Comparison of ENCODE assay signal across 8 cellular contexts in the genomic region with DNA sequence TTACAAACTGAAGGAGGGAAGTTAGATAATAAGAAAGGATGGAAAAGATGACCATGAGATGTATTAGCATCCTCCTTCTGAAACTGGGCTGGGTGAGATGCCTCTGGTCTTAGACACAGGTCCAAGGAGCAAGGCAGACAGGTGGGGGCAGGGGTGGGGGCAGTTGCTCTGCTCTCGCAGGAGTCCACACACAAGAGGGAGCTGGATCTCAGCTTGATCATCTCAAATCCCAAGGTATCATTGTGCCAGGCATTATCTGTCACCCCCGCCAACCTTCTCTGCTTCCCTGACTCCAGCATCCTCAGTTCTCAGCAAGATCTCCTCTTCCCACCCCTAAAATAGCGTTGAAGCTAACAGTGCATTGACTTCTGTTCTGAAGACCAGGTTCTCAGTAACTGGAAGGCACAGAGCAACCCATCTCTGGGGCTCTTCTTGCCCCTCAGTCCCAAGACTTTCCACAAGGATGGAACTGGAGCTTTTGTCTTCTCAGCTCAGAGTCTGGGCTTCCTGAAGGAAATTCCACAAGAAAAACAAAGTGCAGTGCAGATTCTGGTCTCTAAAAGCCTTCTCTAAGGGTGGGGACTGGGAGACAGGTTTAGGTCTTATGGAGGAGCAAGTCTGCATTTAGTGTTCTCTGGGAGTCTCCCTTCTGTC. TPM values are rescaled to one million over a fixed set of nuclear protein-coding genes. Genes with fewer than 3 reads are reported as not detected.
A peak's percentile ranks its signal among the peaks of the same experiment; 100 is the strongest.
DNase-seq lines count a peak whose midpoint lies in the region; ATAC-seq and TF ChIP-seq lines count a peak whose summit lies in the region.

No MANE protein-coding gene starts in this region.

- H3K27me3 ChIP-seq in adrenal gland (no peaks in the 10 kb centered on the region), right lobe of liver (no peaks in the 10 kb centered on the region), tibial nerve (no peaks in the 10 kb centered on the region), testis (no peaks in the 10 kb centered on the region)

- H3K36me3 ChIP-seq in adrenal gland (replicated peaks in 1 of 2) = no peaks in the 10 kb centered on the region
- H3K36me3 ChIP-seq in right lobe of liver = no peaks in the 10 kb centered on the region
- peaks cover 0 to 16% (median 0%) of the 10 kb centered on the region in 3 donors for H3K36me3 ChIP-seq in tibial nerve
- no peaks in the 10 kb centered on the region for H3K36me3 ChIP-seq in testis (ENCODE audit: low read depth, missing control alignments)

- H3K4me1 ChIP-seq in adrenal gland (replicated peaks in 1 of 2) (peaks cover 7 to 38% of the 10 kb centered on the region in 2 donors), right lobe of liver (peaks cover 0 to 40% (median 15%) of the 10 kb centered on the region in 4 donors), tibial nerve (peaks cover 0 to 69% (median 39%) of the 10 kb centered on the region in 4 donors), testis (peaks cover 19% of the 10 kb centered on the region)

- TF ChIP-seq CTCF in adrenal gland (IDR thresholded peaks at IDR 0.05) = no peak
- TF ChIP-seq CTCF in right lobe of liver (IDR thresholded peaks at IDR 0.05) = no peak
- TF ChIP-seq CTCF in tibial nerve (IDR thresholded peaks at IDR 0.05) = no peak
- TF ChIP-seq CTCF in testis (IDR thresholded peaks at IDR 0.05) = no peak

- H3K9me3 ChIP-seq in adrenal gland (replicated peaks in 1 of 3) (no peaks in the 10 kb centered on the region), right lobe of liver (no peaks in the 10 kb centered on the region), tibial nerve (no peaks in the 10 kb centered on the region), testis (no peaks in the 10 kb centered on the region)

- peak overlapping the region; percentile 95 to 99 for H3K4me3 Mint-ChIP-seq in activated T-cell treated with anti-CD3 and anti-CD28 coated beads, Interleukin-2, amount 50 U/mL, for 72 hours

- peaks cover 9 to 25% of the 10 kb centered on the region in 2 donors for H3K36me3 Mint-ChIP-seq in activated T-cell treated with anti-CD3 and anti-CD28 coated beads, Interleukin-2, amount 50 U/mL, for 72 hours (ENCODE audit: insufficient read depth in 2 of 2)

- H3K27ac Mint-ChIP-seq in activated T-cell treated with anti-CD3 and anti-CD28 coated beads, Interleukin-2, amount 50 U/mL, for 72 hours = peak overlapping the region; percentile 98

- no peaks in the 10 kb centered on the region for H3K27me3 Mint-ChIP-seq in activated T-cell treated with anti-CD3 and anti-CD28 coated beads, Interleukin-2, amount 50 U/mL, for 72 hours (ENCODE audit: low read depth)

- intact Hi-C loops in adrenal gland (cut with DNase I) = loop anchor here in 1 of 2 donors (5.0 kb wide), 2 partner anchors 34 to 134 kb away; no protein-coding TSS in a partner anchor
- intact Hi-C loops in right lobe of liver (cut with DNase I) = no loop called here
- intact Hi-C loops in testis (cut with DNase I; ENCODE audit: low total_unique reads) = no loop called here

- WGBS in adrenal gland, 4 donors = 45 to 75% (median 69%) methylated on average over 2 to 3 of the region's 3 CpGs
- WGBS in right lobe of liver (ENCODE audit: insufficient coverage, low coverage, low lambda C conversion rate, missing lambda C conversion rate) = 18% methylated on average over 1 of the region's 3 CpGs
- 45 to 69% methylated on average over 3 of the region's 3 CpGs for WGBS in tibial nerve, 2 donors
- 46 to 56% methylated on average over 3 of the region's 3 CpGs for WGBS in testis, 2 donors

- H3K4me3 ChIP-seq in adrenal gland (peak overlapping the region in 1 of 4 donors; percentile 96), right lobe of liver (peak overlapping the region; percentile 90 to 93 (median 93)), tibial nerve (peak overlapping the region in 3 of 4 donors; percentile 66 to 98 (median 87)), testis (no peak overlapping the region)

- H3K27ac ChIP-seq in adrenal gland (peak overlapping the region in 4 of 5 donors; percentile 76 to 98 (median 96)), right lobe of liver (peak overlapping the region; percentile 85 to 98 (median 92)), tibial nerve (peak overlapping the region; percentile 70 to 99 (median 93)), testis (no peak overlapping the region)

- peaks cover 0 to 2% of the 10 kb centered on the region in 2 donors for H3K9me3 Mint-ChIP-seq in activated T-cell treated with anti-CD3 and anti-CD28 coated beads, Interleukin-2, amount 50 U/mL, for 72 hours

- H3K4me1 Mint-ChIP-seq in activated T-cell treated with anti-CD3 and anti-CD28 coated beads, Interleukin-2, amount 50 U/mL, for 72 hours (ENCODE audit: low read depth) = peaks cover 78% of the 10 kb centered on the region

- no peak for DNase-seq in activated T-cell treated with anti-CD3 and anti-CD28 coated beads, Interleukin-2, amount 50 U/mL, for 72 hours
- no peak for DNase-seq in activated T-cell treated with anti-CD3 and anti-CD28 coated beads, Interleukin-2, amount 50 U/mL, for 48 hours
- DNase-seq in adrenal gland (no peak), right lobe of liver (no peak), tibial nerve (ENCODE audit: low spot score in 2 of 2) (no peak), NCI-H226 (no peak), testis (no peak)

- TF ChIP-seq POLR2A in adrenal gland (IDR thresholded peaks at IDR 0.05) (no peak), right lobe of liver (IDR thresholded peaks at IDR 0.05) (no peak), tibial nerve (IDR thresholded peaks at IDR 0.05) (no peak), testis (IDR thresholded peaks at IDR 0.05) (no peak)

- ATAC-seq in activated T-cell treated with anti-CD3 and anti-CD28 coated beads, Interleukin-2, amount 50 U/mL, for 72 hours (replicated peaks in 1 of 2) = no peak
- no peak for ATAC-seq in right lobe of liver
- ATAC-seq in HG02840 (IDR thresholded peaks at IDR 0.05; ENCODE audit: low FRiP score, unreplicated experiment) = no peak

- TF ChIP-seq EP300 in tibial nerve (IDR thresholded peaks at IDR 0.05) = no peak

RNA-seq across cellular contexts. Expression of a gene that starts 1.6 kb away (rescaled TPM):
- total RNA-seq in activated T-cell treated with anti-CD3 and anti-CD28 coated beads, Interleukin-2, amount 50 U/mL, for 72 hours = 100 to 1,000 TPM; 138 to 141 TPM
- 100 to 1,000 TPM in 2 of 8 donors, 10 to 100 TPM in 6; 48.4 to 193 (median 86.5) TPM for total RNA-seq in adrenal gland
- polyA plus RNA-seq in adrenal gland = 10 to 100 TPM; 36.8 to 43.3 (median 43.1) TPM
- 100 to 1,000 TPM in 1 of 6 experiments, 10 to 100 TPM in 5; 64.9 to 131 (median 82.8) TPM for total RNA-seq in right lobe of liver
- 10 to 100 TPM; 54.8 to 84.9 (median 65.2) TPM for total RNA-seq in tibial nerve
- total RNA-seq in testis = 10 to 100 TPM; 20.9 to 31.3 TPM
- 33.2 TPM for polyA plus RNA-seq in testis (ENCODE audit: insufficient read depth, low read depth, low replicate concordance)

RNA-seq across cellular contexts. Expression of a gene that starts 7.0 kb away (rescaled TPM):
- 10 to 100 TPM; 21.3 to 25.3 TPM for total RNA-seq in activated T-cell treated with anti-CD3 and anti-CD28 coated beads, Interleukin-2, amount 50 U/mL, for 72 hours
- 10 to 100 TPM in 7 of 8 donors, 1 to 10 TPM in 1; 4.4 to 23.5 (median 14.7) TPM for total RNA-seq in adrenal gland
- polyA plus RNA-seq in adrenal gland = 10 to 100 TPM in 2 of 3 donors, 1 to 10 TPM in 1; 8.9 to 15.4 (median 10.5) TPM
- 10 to 100 TPM in 3 of 6 experiments, 1 to 10 TPM in 3; 3.4 to 27.4 (median 8.8) TPM for total RNA-seq in right lobe of liver
- total RNA-seq in tibial nerve = 10 to 100 TPM in 1 of 4 donors, 1 to 10 TPM in 3; 2.4 to 21.9 (median 8.8) TPM
- 10 to 100 TPM; 14.9 to 18.6 TPM for total RNA-seq in testis
- polyA plus RNA-seq in testis (ENCODE audit: insufficient read depth, low read depth, low replicate concordance) = 8.7 TPM

RNA-seq across cellular contexts. Expression of a gene that starts 41.1 kb away (rescaled TPM):
- 10 to 100 TPM; 48.6 to 68.1 TPM for total RNA-seq in activated T-cell treated with anti-CD3 and anti-CD28 coated beads, Interleukin-2, amount 50 U/mL, for 72 hours
- total RNA-seq in adrenal gland (10 to 100 TPM; 45.0 to 62.1 (median 55.1) TPM), right lobe of liver (10 to 100 TPM; 21.6 to 47.1 (median 23.4) TPM), tibial nerve (10 to 100 TPM; 26.4 to 52.8 (median 36.2) TPM), testis (10 to 100 TPM; 61.1 to 75.2 TPM)
- polyA plus RNA-seq in adrenal gland (10 to 100 TPM; 44.0 to 80.8 (median 60.9) TPM), testis (ENCODE audit: insufficient read depth, low read depth, low replicate concordance) (54.8 TPM)

RNA-seq across cellular contexts. Expression of a gene that starts 53.3 kb away (rescaled TPM):
- 10 to 100 TPM; 20.9 to 26.5 TPM for total RNA-seq in activated T-cell treated with anti-CD3 and anti-CD28 coated beads, Interleukin-2, amount 50 U/mL, for 72 hours
- total RNA-seq in adrenal gland (10 to 100 TPM in 6 of 8 donors, 1 to 10 TPM in 2; 5.5 to 18.3 (median 15.6) TPM), right lobe of liver (10 to 100 TPM in 1 of 6 experiments, 1 to 10 TPM in 5; 5.8 to 12.0 (median 8.8) TPM), tibial nerve (10 to 100 TPM in 2 of 4 donors, 1 to 10 TPM in 2; 6.1 to 17.1 (median 11.4) TPM), testis (10 to 100 TPM; 69.6 to 74.5 TPM)
- polyA plus RNA-seq in adrenal gland (10 to 100 TPM in 2 of 3 donors, 1 to 10 TPM in 1; 4.9 to 16.4 (median 10.6) TPM), testis (ENCODE audit: insufficient read depth, low read depth, low replicate concordance) (84.5 TPM)

RNA-seq across cellular contexts. Expression of a gene that starts 55.4 kb away (rescaled TPM):
- 10 to 100 TPM; 67.7 to 81.6 TPM for total RNA-seq in activated T-cell treated with anti-CD3 and anti-CD28 coated beads, Interleukin-2, amount 50 U/mL, for 72 hours
- total RNA-seq in adrenal gland (10 to 100 TPM; 19.6 to 47.9 (median 35.0) TPM), right lobe of liver (10 to 100 TPM; 13.0 to 33.1 (median 17.4) TPM), tibial nerve (10 to 100 TPM; 45.7 to 95.1 (median 49.6) TPM), testis (10 to 100 TPM; 82.4 to 85.3 TPM)
- polyA plus RNA-seq in adrenal gland (10 to 100 TPM; 16.2 to 22.7 (median 18.7) TPM), testis (ENCODE audit: insufficient read depth, low read depth, low replicate concordance) (38.8 TPM)

Comparison
In these comparisons a context has a peak if more than half of its experiments do, and no peak if none do; other contexts are left out.
1. H3K27ac ChIP-seq: peak in adrenal gland (4 of 5), right lobe of liver (3 of 3) and tibial nerve (4 of 4); none in testis (0 of 2).
2. H3K4me3 ChIP-seq: peak in right lobe of liver (3 of 3) and tibial nerve (3 of 4); none in testis (0 of 2).